ENCODE assay signal across 35 cellular contexts in the genomic region with DNA sequence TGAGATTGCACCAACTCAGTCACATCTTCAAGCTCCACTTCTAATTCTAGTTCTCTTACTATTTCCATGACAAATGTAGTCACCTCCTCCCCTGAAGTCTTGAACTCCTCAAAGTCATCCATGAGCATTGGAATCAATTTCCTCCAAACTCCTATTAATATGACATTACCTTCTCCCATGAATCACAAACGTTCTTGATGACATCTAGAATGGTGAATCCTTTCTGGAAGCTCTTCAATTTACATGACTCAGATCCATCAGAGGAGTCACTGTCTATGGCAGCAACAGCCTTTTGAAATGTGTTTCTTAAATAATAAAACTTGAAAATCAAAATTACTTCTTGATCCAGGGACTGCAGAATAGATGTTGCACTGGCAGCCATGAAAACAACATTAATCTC. TPM values are rescaled to one million over a fixed set of nuclear protein-coding genes. Genes with fewer than 3 reads are reported as not detected.
"Had no signal": no experiment of that assay in that cellular context is flagged by ENCODE, and none has a peak within 500 bp of the region (broad histone marks: within the 10 kb centered on the region; RNA-seq: fewer than 3 reads in every experiment).

No MANE protein-coding gene starts in this region.

- H3K27ac ChIP-seq: body of pancreas, cardiac muscle cell, coronary artery, dorsolateral prefrontal cortex, foreskin keratinocyte, heart right ventricle, left ventricle myocardium inferior, neural progenitor cell, parathyroid adenoma, psoas muscle, sigmoid colon, upper lobe of left lung, vagina, WERI-Rb-1 had no signal

- H3K4me2 ChIP-seq: neural progenitor cell had no signal

- H3K27me3 ChIP-seq: body of pancreas, cardiac muscle cell, dorsolateral prefrontal cortex, foreskin keratinocyte, heart right ventricle, neural progenitor cell, sigmoid colon, upper lobe of left lung, vagina had no signal

- H2AFZ ChIP-seq: parathyroid adenoma had no signal

- FAIRE-seq: small intestine, TTC549 had no signal

- H3K9me3 ChIP-seq: body of pancreas, heart right ventricle, left ventricle myocardium inferior, psoas muscle, sigmoid colon, upper lobe of left lung, vagina had no signal

- H3K79me2 ChIP-seq: parathyroid adenoma had no signal

- H3K36me3 ChIP-seq: cardiac muscle cell, heart right ventricle, left ventricle myocardium inferior, neural progenitor cell, sigmoid colon, upper lobe of left lung, vagina, WERI-Rb-1 had no signal

- DNase-seq: activated CD4-positive, alpha-beta T cell treated with anti-CD3 and anti-CD28 coated beads for 48 hours; activated CD4-positive, alpha-beta T cell treated with anti-CD3 and anti-CD28 coated beads, Interleukin-2, amount 50 U/mL, for 48 hours; activated CD8-positive, alpha-beta memory T cell treated with anti-CD3 and anti-CD28 coated beads for 24 hours; activated effector memory CD4-positive, alpha-beta T cell treated with Interleukin-2 at 50 U/mL for 16 hours; activated naive CD4-positive, alpha-beta T cell treated with Interleukin-2 at 50 U/mL for 16 hours; aorta; body of pancreas; cerebellar nuclear complex; dorsolateral prefrontal cortex; effector memory CD4-positive, alpha-beta T cell; erythroblast; heart right ventricle; kidney glomerular epithelial cell; left ventricle myocardium inferior; mesendoderm; natural killer cell; occipital lobe; psoas muscle; sigmoid colon; small intestine; stimulated activated CD4-positive, alpha-beta T cell treated with anti-CD3 and anti-CD28 coated beads, Interleukin-4, amount 100 ng/mL, for 4 hours; stimulated activated CD8-positive, alpha-beta memory T cell treated with anti-CD3 and anti-CD28 coated beads, Interleukin-4, amount 100 ng/mL, for 48 hours; stimulated activated naive CD8-positive, alpha-beta T cell treated with anti-CD3 and anti-CD28 coated beads, Interleukin-15, amount 100 ng/mL, for 72 hours; substantia nigra; upper lobe of left lung; WERI-Rb-1 had no signal

- H3K4me3 ChIP-seq: body of pancreas, cardiac muscle cell, coronary artery, dorsolateral prefrontal cortex, heart right ventricle, left ventricle myocardium inferior, lung, neural progenitor cell, psoas muscle, sigmoid colon, upper lobe of left lung, vagina had no signal

- H3K9ac ChIP-seq: neural progenitor cell, parathyroid adenoma had no signal

- H3K4me1 ChIP-seq: body of pancreas, foreskin keratinocyte, left ventricle myocardium inferior, parathyroid adenoma, psoas muscle, sigmoid colon, upper lobe of left lung, vagina had no signal

RNA-seq across cellular contexts. Expression of gene GALNTL6, which starts 34.5 kb away (rescaled TPM):
- total RNA-seq: cardiac muscle cell, fibroblast of lung, foreskin keratinocyte, left ventricle myocardium inferior, natural killer cell had no signal
- polyA plus RNA-seq: cardiac muscle cell, fibroblast of lung, foreskin keratinocyte had no signal
